ENCODE assay signal across 17 cellular contexts in genomic region chr1:189782280-189782679, GRCh38.
"Had no signal": no experiment of that assay in that cellular context is flagged by ENCODE, and none has a peak within 500 bp of the region (broad histone marks: within the 10 kb centered on the region; RNA-seq: fewer than 3 reads in every experiment).

No MANE protein-coding gene starts in this region.

- H3K27ac Mint-ChIP-seq: activated CD4-positive, alpha-beta T cell treated with anti-CD3 and anti-CD28 coated beads, Interleukin-2, amount 10 ng/mL, durations not matched to agents 7 days and 5 days; activated naive CD8-positive, alpha-beta T cell treated with anti-CD3 and anti-CD28 coated beads, Interleukin-2, amount 50 U/mL, for 24 hours; dendritic cell treated with granulocyte-macrophage colony-stimulating factor and Interleukin-4, amounts not matched to agents 40 ng/mL and 50 ng/mL, for 4 days; effector memory CD8-positive, alpha-beta T cell; mesothelial cell of epicardium; stimulated activated naive CD8-positive, alpha-beta T cell treated with anti-CD3 and anti-CD28 coated beads, Interleukin-15, Interleukin-2, amounts not matched to agents 100 ng/mL and 50 ng/mL, for 24 hours; type B pancreatic cell had no signal

- H3K36me3 Mint-ChIP-seq: mesothelial cell of epicardium, type B pancreatic cell had no signal

- ATAC-seq: activated naive CD8-positive, alpha-beta T cell treated with anti-CD3 and anti-CD28 coated beads, Interleukin-2, amount 50 U/mL, for 24 hours; effector memory CD8-positive, alpha-beta T cell; foreskin keratinocyte; left cardiac atrium; sciatic nerve had no signal

- H3K4me1 ChIP-seq: breast epithelium, foreskin keratinocyte, spleen had no signal

- H3K4me1 Mint-ChIP-seq: activated CD4-positive, alpha-beta T cell treated with anti-CD3 and anti-CD28 coated beads, Interleukin-2, amount 10 ng/mL, durations not matched to agents 7 days and 5 days; activated naive CD8-positive, alpha-beta T cell treated with anti-CD3 and anti-CD28 coated beads, Interleukin-2, amount 50 U/mL, for 24 hours; mesothelial cell of epicardium had no signal

- H3K4me3 ChIP-seq: breast epithelium, lung, ovary, spleen had no signal

- H3K27me3 Mint-ChIP-seq: activated CD4-positive, alpha-beta T cell treated with anti-CD3 and anti-CD28 coated beads, Interleukin-2, amount 10 ng/mL, durations not matched to agents 7 days and 5 days; dendritic cell treated with granulocyte-macrophage colony-stimulating factor and Interleukin-4, amounts not matched to agents 40 ng/mL and 50 ng/mL, for 4 days; effector memory CD8-positive, alpha-beta T cell; stimulated activated naive CD8-positive, alpha-beta T cell treated with anti-CD3 and anti-CD28 coated beads, Interleukin-15, Interleukin-2, amounts not matched to agents 100 ng/mL and 50 ng/mL, for 24 hours; type B pancreatic cell had no signal

- DNase-seq: activated CD4-positive, alpha-beta T cell treated with anti-CD3 and anti-CD28 coated beads, Interleukin-2, amount 10 ng/mL, durations not matched to agents 7 days and 5 days; activated CD8-positive, alpha-beta memory T cell treated with anti-CD3 and anti-CD28 coated beads for 24 hours; activated naive CD4-positive, alpha-beta T cell; activated naive CD8-positive, alpha-beta T cell treated with anti-CD3 and anti-CD28 coated beads, Interleukin-2, amount 50 U/mL, for 24 hours; aorta; effector memory CD8-positive, alpha-beta T cell; foreskin keratinocyte; left cardiac atrium; ovary; spleen had no signal

- H3K9me3 ChIP-seq: breast epithelium, ovary had no signal

- H3K4me3 Mint-ChIP-seq: activated CD4-positive, alpha-beta T cell treated with anti-CD3 and anti-CD28 coated beads, Interleukin-2, amount 10 ng/mL, durations not matched to agents 7 days and 5 days; activated naive CD8-positive, alpha-beta T cell treated with anti-CD3 and anti-CD28 coated beads, Interleukin-2, amount 50 U/mL, for 24 hours; dendritic cell treated with granulocyte-macrophage colony-stimulating factor and Interleukin-4, amounts not matched to agents 40 ng/mL and 50 ng/mL, for 4 days; effector memory CD8-positive, alpha-beta T cell; mesothelial cell of epicardium; stimulated activated naive CD8-positive, alpha-beta T cell treated with anti-CD3 and anti-CD28 coated beads, Interleukin-15, Interleukin-2, amounts not matched to agents 100 ng/mL and 50 ng/mL, for 24 hours; type B pancreatic cell had no signal

- H3K27me3 ChIP-seq: breast epithelium, foreskin keratinocyte, ovary, spleen had no signal

- H3K27ac ChIP-seq: breast epithelium, foreskin keratinocyte, ovary, spleen had no signal

- H3K36me3 ChIP-seq: breast epithelium, ovary, spleen had no signal

- H3K9me3 Mint-ChIP-seq: mesothelial cell of epicardium, type B pancreatic cell had no signal
